19 cellular contexts compared by ENCODE assay signal in genomic region chr9:98215266-98215665, GRCh38. TPM values are rescaled to one million over a fixed set of nuclear protein-coding genes. Genes with fewer than 3 reads are reported as not detected.
A peak's percentile ranks its signal among the peaks of the same experiment; 100 is the strongest.
DNase-seq lines count a peak whose midpoint lies in the region; TF ChIP-seq lines count a peak whose summit lies in the region.
"Had no signal": no experiment of that assay in that cellular context is flagged by ENCODE, and none has a peak within 500 bp of the region (broad histone marks: within the 10 kb centered on the region; RNA-seq: fewer than 3 reads in every experiment).

No MANE protein-coding gene starts in this region.

- no peak overlapping the region for H2BK5ac ChIP-seq in trophoblast cell (ENCODE audit: low read depth, low read length, poor library complexity)

- H3K4me3 ChIP-seq in SJSA1 (no peak overlapping the region), esophagus muscularis mucosa (no peak overlapping the region), liver (ENCODE audit: low read depth in 1 of 3, low read length in 3 of 3) (no peak overlapping the region), trophoblast cell (ENCODE audit: low read depth, low read length) (no peak overlapping the region)
- H3K4me3 ChIP-seq: A549; BLaER1 treated with 17β-estradiol and CSF1 and Interleukin-3, amounts not matched to agents 10 nM and 100 nM; vagina had no signal

- H3K27ac ChIP-seq in SJSA1, result 0 out of 2 replicates have a peak overlapping the region, but pooled peaks have one; percentile 19
- H3K27ac ChIP-seq in esophagus muscularis mucosa (replicated peaks in 1 of 4), result peak overlapping the region in 3 of 4 donors; percentile 36 to 65 (median 47)
- H3K27ac ChIP-seq in liver (ENCODE audit: low read depth in 1 of 2, low read length in 2 of 2), result peak overlapping the region; percentile 68 to 88
- H3K27ac ChIP-seq in trophoblast cell (ENCODE audit: low read depth, low read length), result no peak overlapping the region
- H3K27ac ChIP-seq: BLaER1 treated with 17β-estradiol and CSF1 and Interleukin-3, amounts not matched to agents 10 nM and 100 nM; vagina had no signal

- no peak overlapping the region for H4K91ac ChIP-seq in trophoblast cell (ENCODE audit: low read depth, low read length)

- TF ChIP-seq EP300 in esophagus muscularis mucosa (IDR thresholded peaks at IDR 0.05), result no peak

- no peak for TF ChIP-seq RAD21 in liver (IDR thresholded peaks at IDR 0.05)

- no peak overlapping the region for H3K4me2 ChIP-seq in trophoblast cell (ENCODE audit: low read length)
- H3K4me2 ChIP-seq: A549; BLaER1 treated with 17β-estradiol and CSF1 and Interleukin-3, amounts not matched to agents 10 nM and 100 nM had no signal

- H3K14ac ChIP-seq in trophoblast cell (ENCODE audit: low read length), result no peak overlapping the region

- no peak overlapping the region for H2BK12ac ChIP-seq in trophoblast cell (ENCODE audit: low read length)

- H3K23ac ChIP-seq in trophoblast cell (ENCODE audit: low read length), result no peak overlapping the region

- no peak overlapping the region for H2AFZ ChIP-seq in trophoblast cell (ENCODE audit: insufficient read depth, low read length, poor library complexity)

- no peaks in the 10 kb centered on the region for H3K79me2 ChIP-seq in trophoblast cell (ENCODE audit: control insufficient read depth, insufficient read depth, low read length, poor library complexity)

- no peak overlapping the region for H4K12ac ChIP-seq in trophoblast cell (ENCODE audit: low read depth, low read length)

- DNase-seq in Caki2 (ENCODE audit: low read depth), result peak; percentile 64
- DNase-seq in SJSA1 (ENCODE audit: low read depth in 1 of 2, low spot score in 2 of 2), result peak in 1 of 2 experiments; percentile 13
- no peak for DNase-seq in esophagus muscularis mucosa (ENCODE audit: extremely low spot score)
- no peak for DNase-seq in central memory CD4-positive, alpha-beta T cell
- no peak for DNase-seq in HPDE6-E6E7 (ENCODE audit: extremely low spot score)
- DNase-seq in globus pallidus (ENCODE audit: low spot score), result no peak
- no peak for DNase-seq in trophoblast cell
- DNase-seq: activated CD4-positive, alpha-beta T cell treated with anti-CD3 and anti-CD28 coated beads, Interleukin-2, amount 50 U/mL, for 4 hours; effector memory CD4-positive, alpha-beta T cell; GDM1; MM.1S; NCI-H2029 treated with DMSO at 0.1 percent for 48 hours; SIG-M5; stimulated activated CD4-positive, alpha-beta T cell treated with anti-CD3 and anti-CD28 coated beads, Interleukin-4, amount 100 ng/mL, for 24 hours; T-helper 1 cell had no signal

- no peak for TF ChIP-seq CTCF in esophagus muscularis mucosa (IDR thresholded peaks at IDR 0.05)
- TF ChIP-seq CTCF in liver (IDR thresholded peaks at IDR 0.05; ENCODE audit: low read depth, low read length, missing input control), result no peak

- H3K27me3 ChIP-seq in SJSA1 (replicated peaks) (no peaks in the 10 kb centered on the region), esophagus muscularis mucosa (no peaks in the 10 kb centered on the region), liver (ENCODE audit: control insufficient read depth in 4 of 4, insufficient read depth in 4 of 4, low read length in 3 of 4) (no peaks in the 10 kb centered on the region), trophoblast cell (ENCODE audit: insufficient read depth, low read length) (no peaks in the 10 kb centered on the region)
- H3K27me3 ChIP-seq: BLaER1 treated with 17β-estradiol and CSF1 and Interleukin-3, amounts not matched to agents 10 nM and 100 nM; vagina had no signal

- H3K79me1 ChIP-seq in trophoblast cell (ENCODE audit: low read length), result peaks cover 3% of the 10 kb centered on the region

- no peak overlapping the region for H4K8ac ChIP-seq in trophoblast cell (ENCODE audit: low read depth, low read length)

- no peak overlapping the region for H2AK5ac ChIP-seq in trophoblast cell (ENCODE audit: low read length)

- H3K36me3 ChIP-seq in SJSA1 (peaks cover 10% of the 10 kb centered on the region), esophagus muscularis mucosa (peaks cover 19 to 72% (median 49%) of the 10 kb centered on the region in 4 donors), liver (ENCODE audit: control insufficient read depth in 4 of 4, insufficient read depth in 3 of 4, low read depth in 1 of 4, low read length in 3 of 4) (no peaks in the 10 kb centered on the region), trophoblast cell (ENCODE audit: control insufficient read depth in 1 of 2, insufficient read depth in 2 of 2, low read length in 2 of 2) (peaks cover 17 to 30% of the 10 kb centered on the region in 2 experiments)

- no peak overlapping the region for H3K4ac ChIP-seq in trophoblast cell (ENCODE audit: low read depth, low read length)

- H3K18ac ChIP-seq in trophoblast cell (ENCODE audit: low read length), result no peak overlapping the region

- H2BK120ac ChIP-seq in trophoblast cell (ENCODE audit: insufficient read depth, low read length, poor library complexity), result no peak overlapping the region

- intact Hi-C loops in esophagus muscularis mucosa (cut with DNase I), result no loop called here

- TF ChIP-seq POLR2A in esophagus muscularis mucosa (IDR thresholded peaks at IDR 0.05; ENCODE audit: low read depth), result no peak

- H3K9me3 ChIP-seq in SJSA1 (replicated peaks) (no peaks in the 10 kb centered on the region), esophagus muscularis mucosa (no peaks in the 10 kb centered on the region), liver (ENCODE audit: control insufficient read depth in 4 of 4, low read length in 3 of 4) (no peaks in the 10 kb centered on the region), trophoblast cell (ENCODE audit: insufficient read depth, low read depth, low read length) (no peaks in the 10 kb centered on the region)
- H3K9me3 ChIP-seq: A549; BLaER1 treated with 17β-estradiol and CSF1 and Interleukin-3, amounts not matched to agents 10 nM and 100 nM; vagina had no signal

- WGBS in esophagus muscularis mucosa, result 82% methylated on average over 5 of the region's 5 CpGs
- 44% methylated on average over 5 of the region's 5 CpGs for WGBS in liver
- no CpG with 5 or more reads among the region's 5 CpGs for WGBS in trophoblast cell (ENCODE audit: extremely low coverage, insufficient coverage, insufficient read length)

- H3K4me1 ChIP-seq in SJSA1 (replicated peaks) (peaks cover 14% of the 10 kb centered on the region), esophagus muscularis mucosa (no peaks in the 10 kb centered on the region), liver (ENCODE audit: control insufficient read depth in 4 of 4, insufficient read depth in 4 of 4, low read length in 3 of 4) (peaks cover 11 to 74% (median 60%) of the 10 kb centered on the region in 4 donors), trophoblast cell (ENCODE audit: control insufficient read depth in 1 of 2, insufficient read depth in 2 of 2, low read length in 2 of 2) (peaks cover 6 to 12% of the 10 kb centered on the region in 2 experiments)

- H3K9ac ChIP-seq in liver (ENCODE audit: low read depth in 1 of 2, low read length in 2 of 2), result peak overlapping the region in 1 of 2 donors; percentile 47
- no peak overlapping the region for H3K9ac ChIP-seq in trophoblast cell (ENCODE audit: low read length)

- in situ Hi-C loops in Caki2 (cut with HindIII; ENCODE audit: low pct_unique_long_range_greater_than_20kb, low sequenced_read_pairs), result no loop called here

TF ChIP-seq in liver, 16 proteins besides CTCF, POLR2A, EP300 and RAD21:
- TF ChIP-seq MAX (IDR thresholded peaks at IDR 0.05) (no peak), RXRA (IDR thresholded peaks at IDR 0.05) (peak in 1 of 2 donors; percentile 3), EGR1 (IDR thresholded peaks at IDR 0.05; ENCODE audit: low read depth in 2 of 2) (no peak), FOXA1 (IDR thresholded peaks at IDR 0.05) (no peak), FOXA2 (IDR thresholded peaks at IDR 0.05) (no peak), ATF3 (IDR thresholded peaks at IDR 0.05) (no peak)

RNA-seq across cellular contexts. Expression of gene CORO2A, which starts 22.8 kb away (rescaled TPM):
- 2.0 and 2.3 TPM in 2 replicates for total RNA-seq in Caki2 (2014; rRNA removed; shearing (Covaris generic); ENCODE audit: low replicate concordance)
- total RNA-seq in SJSA1 (2014; rRNA removed; shearing (Covaris generic)), result 0.16 TPM in 2 replicates
- total RNA-seq in esophagus muscularis mucosa (1 to 10 TPM in 3 of 4 donors, under 1 TPM in 1; 0.42 to 2.7 (median 1.9) TPM), liver (1 to 10 TPM; 1.3 to 2.8 TPM)
- polyA plus RNA-seq in liver, result 1 to 10 TPM; 1.2 to 1.5 TPM
- 34.0 and 35.3 TPM in 2 replicates for polyA plus RNA-seq in trophoblast cell (2013)

RNA-seq across cellular contexts. Expression of gene TBC1D2, which starts 40.2 kb away (rescaled TPM):
- total RNA-seq in Caki2 (2014; rRNA removed; shearing (Covaris generic); ENCODE audit: low replicate concordance), result 7.5 and 12.2 TPM in 2 replicates
- 4.4 TPM in 2 replicates for total RNA-seq in SJSA1 (2014; rRNA removed; shearing (Covaris generic))
- total RNA-seq in esophagus muscularis mucosa (10 to 100 TPM in 1 of 4 donors, 1 to 10 TPM in 3; 5.0 to 12.4 (median 7.3) TPM), liver (1 to 10 TPM; 2.8 to 5.1 TPM)
- polyA plus RNA-seq in liver, result 1 to 10 TPM; 2.8 to 4.7 TPM
- polyA plus RNA-seq in trophoblast cell (2013), result 18.4 and 19.5 TPM in 2 replicates
